Comparison of ENCODE assay signal across 1 cellular context in genomic region chrX:2629316-2630168, GRCh38.
TF ChIP-seq lines count a peak whose summit lies in the region.

No MANE protein-coding gene starts in this region.

TF ChIP-seq in HEK293, 187 proteins besides CTCF, POLR2A, EP300 and RAD21 (continued from another document):
- no peak for TF ChIP-seq ZNF26 (tag by site-specific recombination; IDR thresholded peaks at IDR 0.05)
- peak; percentile 37; the same call in 1 of the 2 replicates for TF ChIP-seq ZBTB21 (tag by site-specific recombination; IDR thresholded peaks at IDR 0.05)
- no peak for TF ChIP-seq ZNF776 (tag by site-specific recombination; IDR thresholded peaks at IDR 0.05; ENCODE audit: borderline replicate concordance)
- TF ChIP-seq ZFP37 (tag by site-specific recombination; IDR thresholded peaks at IDR 0.05), result no peak
- no peak for TF ChIP-seq INSM2 (tag by site-specific recombination; IDR thresholded peaks at IDR 0.05)
- TF ChIP-seq HOXA7 (CRISPR knock-in tag; IDR thresholded peaks at IDR 0.05; ENCODE audit: borderline replicate concordance), result no peak
- peak; percentile 78 for TF ChIP-seq ZBTB11 (tag by site-specific recombination; conservative IDR thresholded peaks at IDR 0.05; ENCODE audit: low read depth)
- TF ChIP-seq ZNF692 (tag by site-specific recombination; IDR thresholded peaks at IDR 0.05), result no peak
- no peak for TF ChIP-seq ZNF335 (tag by site-specific recombination; conservative IDR thresholded peaks at IDR 0.05)
- 0 out of 2 replicates have a peak, but pooled peaks have one; percentile 23 for TF ChIP-seq ZNF518A (tag by site-specific recombination; conservative IDR thresholded peaks at IDR 0.05; ENCODE audit: low read depth)
- no peak for TF ChIP-seq KLF8 (tag by site-specific recombination; IDR thresholded peaks at IDR 0.05)
- no peak for TF ChIP-seq ZNF645 (tag by site-specific recombination; IDR thresholded peaks at IDR 0.05)
- TF ChIP-seq ZFP41 (tag by site-specific recombination; IDR thresholded peaks at IDR 0.05; ENCODE audit: borderline replicate concordance), result no peak
- TF ChIP-seq ZNF18 (tag by site-specific recombination; IDR thresholded peaks at IDR 0.05), result no peak
- no peak for TF ChIP-seq TRIM28 (IDR thresholded peaks at IDR 0.05; ENCODE audit: borderline replicate concordance, low read length)
- TF ChIP-seq ZNF138 (tag by site-specific recombination; IDR thresholded peaks at IDR 0.05; ENCODE audit: borderline replicate concordance), result no peak
- no peak for TF ChIP-seq ZNF175 (tag by site-specific recombination; IDR thresholded peaks at IDR 0.05)
- peak; percentile 20 for TF ChIP-seq SETDB1 (IDR thresholded peaks at IDR 0.05; ENCODE audit: insufficient read length, low read length)
- TF ChIP-seq ZNF221 (tag by site-specific recombination; IDR thresholded peaks at IDR 0.05; ENCODE audit: borderline replicate concordance), result no peak
- no peak for TF ChIP-seq ZNF214 (tag by site-specific recombination; IDR thresholded peaks at IDR 0.05; ENCODE audit: borderline replicate concordance)
- no peak for TF ChIP-seq ZNF514 (tag by site-specific recombination; IDR thresholded peaks at IDR 0.05)
- no peak for TF ChIP-seq MYNN (tag by site-specific recombination; IDR thresholded peaks at IDR 0.05; ENCODE audit: borderline replicate concordance)
- TF ChIP-seq AEBP2 (tag by site-specific recombination; IDR thresholded peaks at IDR 0.05; ENCODE audit: borderline replicate concordance), result no peak
TF ChIP-seq in HEK293: peak in this region for 7.
